ENCODE assay signal across 8 cellular contexts in the genomic region with DNA sequence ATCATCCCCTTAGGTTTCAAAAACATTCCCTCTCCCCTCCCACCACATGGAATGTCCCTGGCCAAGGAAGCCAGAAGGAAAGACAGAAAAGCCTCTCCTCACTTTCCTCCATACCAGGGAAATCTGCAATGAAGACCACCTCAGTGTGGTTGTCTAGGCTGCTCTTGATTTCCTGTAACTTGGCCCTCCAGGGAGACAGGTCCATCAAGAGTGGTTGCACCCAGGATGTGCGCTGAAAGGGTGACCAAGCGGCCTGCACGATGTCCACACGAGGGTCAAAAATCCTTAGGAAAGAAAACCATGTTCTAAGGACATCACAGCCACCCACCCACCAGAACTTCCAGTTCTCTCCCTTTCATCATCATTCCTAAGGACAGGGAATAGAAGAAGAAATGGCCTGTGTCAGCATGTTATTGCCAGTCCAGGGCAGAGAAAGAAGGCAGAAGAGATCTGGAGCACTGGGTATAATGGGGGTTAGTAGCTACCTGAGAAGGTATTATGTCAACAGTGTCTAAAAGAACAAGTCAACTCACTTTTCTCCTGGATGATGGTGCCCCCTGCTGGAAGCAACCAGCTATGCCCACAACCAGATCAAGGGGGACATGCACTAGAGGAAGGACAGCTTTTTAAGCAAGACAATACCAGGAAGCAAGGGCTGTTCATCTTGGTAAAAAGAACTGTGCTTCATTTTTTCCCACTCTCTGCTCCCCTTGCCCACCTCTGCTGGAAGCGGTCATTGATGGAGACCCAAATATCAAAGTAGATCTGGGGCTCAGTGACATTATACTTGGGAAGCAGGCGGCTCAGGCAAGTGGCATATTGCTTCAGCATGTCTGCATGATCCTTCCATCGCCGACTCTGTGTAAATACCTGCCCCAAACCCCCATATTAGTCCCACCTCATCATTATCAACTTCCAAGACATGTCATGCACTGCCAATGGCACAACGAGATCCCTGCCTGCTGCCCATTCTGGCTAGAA. TPM values are rescaled to one million over a fixed set of nuclear protein-coding genes. Genes with fewer than 3 reads are reported as not detected.
A peak's percentile ranks its signal among the peaks of the same experiment; 100 is the strongest.
DNase-seq lines count a peak whose midpoint lies in the region; ATAC-seq and TF ChIP-seq lines count a peak whose summit lies in the region.

No MANE protein-coding gene starts in this region.

- H3K4me1 ChIP-seq in PC-9 (replicated peaks; ENCODE audit: insufficient read depth): no peaks in the 10 kb centered on the region

- BruUV-seq in PC-9 (replicated peaks; lab: Mats Ljungman, UMichigan): no TSS peak

- ATAC-seq in GM19328 (IDR thresholded peaks at IDR 0.05; ENCODE audit: unreplicated experiment): peak; percentile 61
- ATAC-seq in esophagus mucosa: peak; percentile 79
- peak; percentile 91 to 99 (median 95) for ATAC-seq in natural killer cell

- H3K27me3 ChIP-seq in BJ (ENCODE audit: control insufficient read depth, insufficient read depth, low read length): no peaks in the 10 kb centered on the region
- H3K27me3 ChIP-seq in PC-9 (ENCODE audit: insufficient read depth, low read depth): no peaks in the 10 kb centered on the region

- H3K4me3 ChIP-seq in BJ (ENCODE audit: low read depth, low read length) (no peak overlapping the region), PC-9 (no peak overlapping the region)

- H4K20me1 ChIP-seq in PC-9 (ENCODE audit: insufficient read depth): no peaks in the 10 kb centered on the region

- no peak overlapping the region for H3K4me3 Mint-ChIP-seq in natural killer cell

- POLR2A ChIA-PET in BJ (lab: Charles Lee): interaction anchor here (0.9 kb wide), 2 partner anchors 131 to 158 kb away, joined by 3 read pairs; no protein-coding TSS in a partner anchor
- POLR2A ChIA-PET in PC-9 (lab: Charles Lee; ENCODE audit: unreplicated experiment): interaction anchor here (0.6 kb wide), 1 partner anchor 138 kb away, joined by 3 read pairs; no protein-coding TSS in a partner anchor

- H3K27ac ChIP-seq in PC-9: no peak overlapping the region

- H3K36me3 ChIP-seq in BJ (ENCODE audit: control insufficient read depth, insufficient read depth, low read length) (peaks cover 26% of the 10 kb centered on the region), PC-9 (ENCODE audit: low read depth) (0 out of 2 replicates have a peak, but pooled peaks cover 5% of the 10 kb centered on the region)

- peaks cover 29% of the 10 kb centered on the region for H3F3A ChIP-seq in PC-9 (ENCODE audit: insufficient read depth, low read depth)

- CTCF ChIA-PET in BJ (lab: Yijun Ruan, JAX): interaction anchor here (0.6 to 19.5 kb wide), 23 partner anchors 8 to 242 kb away, joined by 3 to 460 read pairs (median 4); a partner anchor contains a TSS
- CTCF ChIA-PET in PC-9 (lab: Charles Lee): interaction anchor here (0.6 to 1.6 kb wide), 7 partner anchors 12 to 251 kb away, joined by 3 to 16 read pairs (median 3); a partner anchor contains a TSS

- H3K4me1 Mint-ChIP-seq in natural killer cell: peaks cover 0 to 9% of the 10 kb centered on the region in 2 donors

- H3K9me3 ChIP-seq in PC-9 (ENCODE audit: insufficient read depth, low read depth): no peaks in the 10 kb centered on the region

- DNase-seq in BJ (ENCODE audit: low read depth): no peak
- peak; percentile 58 for DNase-seq in KG1 (lab: John Stamatoyannopoulos, UW)
- DNase-seq in PC-9: peak; percentile 75 to 80
- peak; percentile 82 for DNase-seq in activated T-cell treated with anti-CD3 and anti-CD28 coated beads for 24 hours (ENCODE audit: low read depth)
- DNase-seq in natural killer cell: peak; percentile 81
- DNase-seq in stimulated activated naive CD4-positive, alpha-beta T cell (lab: John Stamatoyannopoulos, UW): peak; percentile 75 to 93 (median 84)

- TF ChIP-seq CTCF in BJ (IDR thresholded peaks at IDR 0.05; ENCODE audit: insufficient read depth, low read depth, low read length): peak; percentile 89
- TF ChIP-seq CTCF in PC-9 (conservative IDR thresholded peaks at IDR 0.05): peak; percentile 93
- TF ChIP-seq CTCF in natural killer cell (IDR thresholded peaks at IDR 0.05): peak; percentile 88

- H3K36me3 Mint-ChIP-seq in natural killer cell: no peaks in the 10 kb centered on the region

- intact Hi-C loops in PC-9 (cut with micrococcal nuclease; ENCODE audit: unreplicated experiment): loop anchor here (1.0 to 5.0 kb wide), 4 partner anchors 132 to 250 kb away; a partner anchor contains a TSS
- intact Hi-C loops in natural killer cell (cut with micrococcal nuclease): loop anchor here (1.0 kb wide), 2 partner anchors 132 to 160 kb away; no protein-coding TSS in a partner anchor

- H3K9me3 Mint-ChIP-seq in natural killer cell: no peaks in the 10 kb centered on the region

- no peaks in the 10 kb centered on the region for H3K9me2 ChIP-seq in PC-9 (ENCODE audit: insufficient read depth)

- H2AFZ ChIP-seq in PC-9: no peak overlapping the region

- no peaks in the 10 kb centered on the region for H3K79me2 ChIP-seq in PC-9 (ENCODE audit: low read depth)

- H3K4me2 ChIP-seq in PC-9: no peak overlapping the region

- peak overlapping the region in 1 of 2 donors; percentile 29 for H3K27ac Mint-ChIP-seq in natural killer cell

- H3K27me3 Mint-ChIP-seq in natural killer cell (ENCODE audit: low read depth in 2 of 2): no peaks in the 10 kb centered on the region

RNA-seq across cellular contexts. Expression of a gene that starts 9.3 kb away (rescaled TPM):
- 44.4 and 45.9 TPM in 2 replicates for polyA plus RNA-seq in BJ (2011; rRNA removed)
- polyA minus RNA-seq in BJ (2011; rRNA and poly(A)+ RNA removed): 49.4 and 63.1 TPM in 2 replicates
- total RNA-seq in PC-9 (2021) (30.2 and 30.6 TPM in 2 replicates), esophagus mucosa (26.5 TPM), natural killer cell (10 to 100 TPM; 21.3 to 21.7 (median 21.4) TPM)

RNA-seq across cellular contexts. Expression of a gene that starts 13.0 kb away (rescaled TPM):
- polyA plus RNA-seq in BJ (2011; rRNA removed): 261 and 302 TPM in 2 replicates
- polyA minus RNA-seq in BJ (2011; rRNA and poly(A)+ RNA removed): 83.2 and 91.5 TPM in 2 replicates
- total RNA-seq in PC-9 (2021) (169 and 206 TPM in 2 replicates), esophagus mucosa (235 TPM), natural killer cell (100 to 1,000 TPM; 116 to 141 (median 135) TPM)

RNA-seq across cellular contexts. Expression of a gene that starts 25.4 kb away (rescaled TPM):
- polyA plus RNA-seq in BJ (2011; rRNA removed): 0.70 and 2.0 TPM in 2 replicates
- 0.28 TPM in 1 of 2 replicates, not detected in the other for polyA minus RNA-seq in BJ (2011; rRNA and poly(A)+ RNA removed)
- total RNA-seq in PC-9 (2021) (91.9 and 124 TPM in 2 replicates), esophagus mucosa (264 TPM), natural killer cell (100 to 1,000 TPM; 105 to 116 (median 111) TPM)

RNA-seq across cellular contexts. Expression of a gene that starts 32.2 kb away (rescaled TPM):
- polyA plus RNA-seq in BJ (2011; rRNA removed): 143 and 161 TPM in 2 replicates
- polyA minus RNA-seq in BJ (2011; rRNA and poly(A)+ RNA removed): 64.6 and 107 TPM in 2 replicates
- total RNA-seq in PC-9 (2021): 7.2 and 7.4 TPM in 2 replicates
- 24.2 TPM for total RNA-seq in esophagus mucosa
- 10 to 100 TPM; 35.0 to 50.7 (median 36.7) TPM for total RNA-seq in natural killer cell

RNA-seq across cellular contexts. Expression of a gene that starts 43.6 kb away (rescaled TPM):
- polyA plus RNA-seq in BJ (2011; rRNA removed): 376 and 394 TPM in 2 replicates
- polyA minus RNA-seq in BJ (2011; rRNA and poly(A)+ RNA removed): 67.9 and 142 TPM in 2 replicates
- total RNA-seq in PC-9 (2021): 93.9 and 96.7 TPM in 2 replicates
- total RNA-seq in esophagus mucosa: 95.2 TPM
- 10 to 100 TPM; 65.0 to 75.0 (median 66.7) TPM for total RNA-seq in natural killer cell
